31 cellular contexts compared by ENCODE assay signal in genomic region chr18:45019469-45019868, GRCh38.
"Had no signal": no experiment of that assay in that cellular context is flagged by ENCODE, and none has a peak within 500 bp of the region (broad histone marks: within the 10 kb centered on the region; RNA-seq: fewer than 3 reads in every experiment).

No MANE protein-coding gene starts in this region.

- H3K36me3 Mint-ChIP-seq: activated CD4-positive, alpha-beta memory T cell treated with anti-CD3 and anti-CD28 coated beads for 36 hours; activated naive CD8-positive, alpha-beta T cell had no signal

- H3K36me3 ChIP-seq: brain microvascular endothelial cell, Peyer's patch, SJCRH30 had no signal

- H3K9me3 Mint-ChIP-seq: activated CD4-positive, alpha-beta memory T cell treated with anti-CD3 and anti-CD28 coated beads for 36 hours; activated CD4-positive, alpha-beta T cell treated with anti-CD3 and anti-CD28 coated beads, Interleukin-2, amount 10 ng/mL, durations not matched to agents 7 days and 5 days; activated naive CD4-positive, alpha-beta T cell treated with anti-CD3 and anti-CD28 coated beads for 36 hours; activated T-helper 17 cell treated with anti-CD3 and anti-CD28 coated beads, Interleukin-2, amount 50 U/mL, for 72 hours; IgD-negative memory B cell had no signal

- H3K4me1 Mint-ChIP-seq: activated CD4-positive, alpha-beta T cell treated with anti-CD3 and anti-CD28 coated beads, Interleukin-2, amount 10 ng/mL, durations not matched to agents 7 days and 5 days; activated T-helper 17 cell treated with anti-CD3 and anti-CD28 coated beads, Interleukin-2, amount 50 U/mL, for 72 hours had no signal

- DNase-seq: activated CD4-positive, alpha-beta memory T cell treated with anti-CD3 and anti-CD28 coated beads for 36 hours; activated CD4-positive, alpha-beta T cell treated with anti-CD3 and anti-CD28 coated beads, Interleukin-2, amount 10 ng/mL, durations not matched to agents 7 days and 5 days; activated CD4-positive, CD25-positive, alpha-beta regulatory T cell; activated gamma-delta T cell; activated naive CD4-positive, alpha-beta T cell treated with anti-CD3 and anti-CD28 coated beads for 36 hours; activated T-cell treated with anti-CD3 and anti-CD28 coated beads for 4 hours; activated T-cell treated with anti-CD3 and anti-CD28 coated beads, Interleukin-2, amount 50 U/mL, for 48 hours; amygdala; brain microvascular endothelial cell; KG1; NCI-H1092 treated with DMSO at 0.1 percent for 48 hours; NCI-H1417 treated with DMSO at 0.1 percent for 48 hours; NCI-H1694; NCI-H2029; NCI-H2107; NCI-H345; NCI-H510A; NCI-H69; NK-92 treated with Interleukin-12 subunit alpha and Interleukin-12 subunit beta, amount 100 ng/mL, for 24 hours; OCI-M1; Peyer's patch; Right ventricle myocardium superior; SJCRH30; SK-N-SH; T-helper 1 cell had no signal

- H3K4me3 ChIP-seq: Peyer's patch, SJCRH30 had no signal

- H3K27me3 ChIP-seq: brain microvascular endothelial cell, Peyer's patch, SJCRH30 had no signal

- H3K4me3 Mint-ChIP-seq: activated CD4-positive, alpha-beta memory T cell treated with anti-CD3 and anti-CD28 coated beads for 36 hours; activated CD4-positive, alpha-beta T cell treated with anti-CD3 and anti-CD28 coated beads, Interleukin-2, amount 10 ng/mL, durations not matched to agents 7 days and 5 days; activated naive CD4-positive, alpha-beta T cell treated with anti-CD3 and anti-CD28 coated beads for 36 hours; activated naive CD8-positive, alpha-beta T cell; activated T-helper 17 cell treated with anti-CD3 and anti-CD28 coated beads, Interleukin-2, amount 50 U/mL, for 72 hours; IgD-negative memory B cell had no signal

- FAIRE-seq: astrocyte had no signal

- H3K27me3 Mint-ChIP-seq: activated CD4-positive, alpha-beta memory T cell treated with anti-CD3 and anti-CD28 coated beads for 36 hours; activated CD4-positive, alpha-beta T cell treated with anti-CD3 and anti-CD28 coated beads, Interleukin-2, amount 10 ng/mL, durations not matched to agents 7 days and 5 days; IgD-negative memory B cell had no signal

- H3K27ac ChIP-seq: brain microvascular endothelial cell, Peyer's patch, RWPE1, SJCRH30, VCaP had no signal

- H3K9me2 ChIP-seq: SK-N-SH had no signal

- H3K9me3 ChIP-seq: Peyer's patch, SJCRH30, SK-N-SH had no signal

- H3K4me2 ChIP-seq: SK-N-SH had no signal

- H3K27ac Mint-ChIP-seq: activated CD4-positive, alpha-beta memory T cell treated with anti-CD3 and anti-CD28 coated beads for 36 hours; activated CD4-positive, alpha-beta T cell treated with anti-CD3 and anti-CD28 coated beads, Interleukin-2, amount 10 ng/mL, durations not matched to agents 7 days and 5 days; activated naive CD4-positive, alpha-beta T cell treated with anti-CD3 and anti-CD28 coated beads for 36 hours; activated naive CD8-positive, alpha-beta T cell; activated T-helper 17 cell treated with anti-CD3 and anti-CD28 coated beads, Interleukin-2, amount 50 U/mL, for 72 hours; IgD-negative memory B cell had no signal
